ENCODE assay signal across 8 cellular contexts in genomic region chr1:89065077-89065868, GRCh38. TPM values are rescaled to one million over a fixed set of nuclear protein-coding genes. Genes with fewer than 3 reads are reported as not detected.
DNase-seq lines count a peak whose midpoint lies in the region; ATAC-seq, FAIRE-seq and TF ChIP-seq lines count a peak whose summit lies in the region.

A gene with protein sequence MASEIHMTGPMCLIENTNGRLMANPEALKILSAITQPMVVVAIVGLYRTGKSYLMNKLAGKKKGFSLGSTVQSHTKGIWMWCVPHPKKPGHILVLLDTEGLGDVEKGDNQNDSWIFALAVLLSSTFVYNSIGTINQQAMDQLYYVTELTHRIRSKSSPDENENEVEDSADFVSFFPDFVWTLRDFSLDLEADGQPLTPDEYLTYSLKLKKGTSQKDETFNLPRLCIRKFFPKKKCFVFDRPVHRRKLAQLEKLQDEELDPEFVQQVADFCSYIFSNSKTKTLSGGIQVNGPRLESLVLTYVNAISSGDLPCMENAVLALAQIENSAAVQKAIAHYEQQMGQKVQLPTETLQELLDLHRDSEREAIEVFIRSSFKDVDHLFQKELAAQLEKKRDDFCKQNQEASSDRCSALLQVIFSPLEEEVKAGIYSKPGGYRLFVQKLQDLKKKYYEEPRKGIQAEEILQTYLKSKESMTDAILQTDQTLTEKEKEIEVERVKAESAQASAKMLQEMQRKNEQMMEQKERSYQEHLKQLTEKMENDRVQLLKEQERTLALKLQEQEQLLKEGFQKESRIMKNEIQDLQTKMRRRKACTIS (minus strand): TSS chr1:89065208. CDS start chr1:89063234, 1,974 bp downstream.

- TF ChIP-seq POLR2A in GM18505 (IDR thresholded peaks at IDR 0.05; ENCODE audit: borderline replicate concordance, extremely low read depth, insufficient read depth, insufficient read length) = no peak
- peak; percentile 56 to 66 for TF ChIP-seq POLR2A in tibial nerve (IDR thresholded peaks at IDR 0.05)

- TF ChIP-seq CTCF in OCI-LY1 (IDR thresholded peaks at IDR 0.05; ENCODE audit: low read length) = no peak
- no peak for TF ChIP-seq CTCF in lung (IDR thresholded peaks at IDR 0.05; ENCODE audit: control extremely low read depth, extremely low read depth)
- TF ChIP-seq CTCF in tibial nerve (IDR thresholded peaks at IDR 0.05) = no peak
- TF ChIP-seq CTCF in D721Med (IDR thresholded peaks at IDR 0.05; ENCODE audit: insufficient read depth, missing control alignments) = no peak

- 19 to 22% methylated on average over 4 of the region's 4 CpGs for WGBS in lung, 2 donors
- 11 to 17% methylated on average over 4 of the region's 4 CpGs for WGBS in tibial nerve, 2 donors

- no peak within 1 kb of the TSS for H3K27ac ChIP-seq in OCI-LY1 (ENCODE audit: low read depth, low read length, poor library complexity, severe bottlenecking)
- peak within 1 kb of the TSS; percentile 88 to 92 for H3K27ac ChIP-seq in lung (ENCODE audit: low read depth in 1 of 2, low read length in 1 of 2)
- peak within 1 kb of the TSS; percentile 79 to 95 (median 92) for H3K27ac ChIP-seq in tibial nerve

- H3K36me3 ChIP-seq in OCI-LY1 (ENCODE audit: insufficient read depth, low read length) = no peaks in the 10 kb centered on the region
- H3K36me3 ChIP-seq in lung (ENCODE audit: control insufficient read depth in 2 of 2, insufficient read depth in 2 of 2, low read length in 2 of 2) = no peaks in the 10 kb centered on the region
- no peaks in the 10 kb centered on the region for H3K36me3 ChIP-seq in tibial nerve

- H2AFZ ChIP-seq in OCI-LY1 (ENCODE audit: low read length) = no peak within 1 kb of the TSS

- DNase-seq in lung (ENCODE audit: low spot score) = no peak
- DNase-seq in tibial nerve (ENCODE audit: low spot score in 2 of 2) = peak in 1 of 2 donors; percentile 61
- no peak for DNase-seq in D721Med (ENCODE audit: insufficient read length, low spot score)
- no peak for DNase-seq in NCI-H2081 treated with DMSO at 0.1 percent for 48 hours (lab: John Stamatoyannopoulos, UW)

- peak within 1 kb of the TSS; percentile 45; the same call in 1 of the 2 replicates for H3K4me2 ChIP-seq in OCI-LY1 (ENCODE audit: low read length)

- H3K9me3 ChIP-seq in OCI-LY1 (ENCODE audit: low read length) (no peaks in the 10 kb centered on the region), lung (ENCODE audit: control insufficient read depth in 2 of 2, insufficient read depth in 1 of 2, low read length in 1 of 2) (no peaks in the 10 kb centered on the region), tibial nerve (no peaks in the 10 kb centered on the region)

- no peaks in the 10 kb centered on the region for H3F3A ChIP-seq in OCI-LY1 (ENCODE audit: insufficient read depth, low read length)

- FAIRE-seq in colon (lab: Jason Lieb, UNC) = peak; percentile 53
- FAIRE-seq in D721Med (lab: Jason Lieb, UNC) = no peak

- H3K4me1 ChIP-seq in OCI-LY1 (ENCODE audit: insufficient read depth, low read length, severe bottlenecking) = no peaks in the 10 kb centered on the region
- H3K4me1 ChIP-seq in lung (ENCODE audit: control insufficient read depth in 2 of 2, insufficient read depth in 2 of 2, low read length in 2 of 2) = peaks cover 3% of the 10 kb centered on the region in 2 donors
- peaks cover 0 to 65% (median 21%) of the 10 kb centered on the region in 4 donors for H3K4me1 ChIP-seq in tibial nerve

- H4K20me1 ChIP-seq in OCI-LY1 (ENCODE audit: insufficient read depth, low read length) = no peaks in the 10 kb centered on the region

- peak; percentile 76 for ATAC-seq in GM18505 (IDR thresholded peaks at IDR 0.05; ENCODE audit: unreplicated experiment)
- peak; percentile 46 for ATAC-seq in HG02571 (IDR thresholded peaks at IDR 0.05; ENCODE audit: unreplicated experiment)
- ATAC-seq in lung (ENCODE audit: insufficient read depth, low FRiP score) = peak; percentile 72

- peak in 1 of 2 donors; percentile 89 for TF ChIP-seq EP300 in tibial nerve (IDR thresholded peaks at IDR 0.05)

- no peaks in the 10 kb centered on the region for H3K9me2 ChIP-seq in OCI-LY1 (ENCODE audit: low read depth, low read length)

- H3K4me3 ChIP-seq in OCI-LY1 (ENCODE audit: low read depth, low read length, poor library complexity, severe bottlenecking) = no peak within 1 kb of the TSS
- peak within 1 kb of the TSS; percentile 41 for H3K4me3 ChIP-seq in lung
- peak within 1 kb of the TSS; percentile 30 to 61 (median 44) for H3K4me3 ChIP-seq in tibial nerve

- H3K79me2 ChIP-seq in OCI-LY1 (ENCODE audit: insufficient read depth, low read length) = no peaks in the 10 kb centered on the region

- no peak within 1 kb of the TSS for H3K9ac ChIP-seq in OCI-LY1 (ENCODE audit: low read length)

- H3K27me3 ChIP-seq in OCI-LY1 (ENCODE audit: insufficient read depth, low read length) (no peaks in the 10 kb centered on the region), lung (ENCODE audit: control insufficient read depth, insufficient read depth) (no peaks in the 10 kb centered on the region), tibial nerve (no peaks in the 10 kb centered on the region)

RNA-seq across cellular contexts. Expression of the gene that starts here (rescaled TPM):
- 10 to 100 TPM; 30.7 to 62.5 TPM for total RNA-seq in lung
- 10 to 100 TPM; 13.0 to 58.6 TPM for polyA plus RNA-seq in lung
- 10 to 100 TPM; 21.1 to 51.8 (median 24.2) TPM for total RNA-seq in tibial nerve
